In genomic region chr2:130154423-130154770, GRCh38 we compare ENCODE assay signal across 3 cellular contexts. TPM values are rescaled to one million over a fixed set of nuclear protein-coding genes. Genes with fewer than 3 reads are reported as not detected.
"Had no signal": no experiment of that assay in that cellular context is flagged by ENCODE, and none has a peak within 500 bp of the region (broad histone marks: within the 10 kb centered on the region; RNA-seq: fewer than 3 reads in every experiment).

No MANE protein-coding gene starts in this region.

RNA-seq across cellular contexts. Expression of gene POTEF, which starts 25.4 kb away (rescaled TPM):
- total RNA-seq: IMR-90 had no signal
- polyA plus RNA-seq: IMR-90 had no signal

RNA-seq across cellular contexts. Expression of gene TUBA3E, which starts 43.8 kb away (rescaled TPM):
- total RNA-seq: H1, HT-29, IMR-90 had no signal
- polyA plus RNA-seq: H1, IMR-90 had no signal
